15 cellular contexts compared by ENCODE assay signal in the genomic region with DNA sequence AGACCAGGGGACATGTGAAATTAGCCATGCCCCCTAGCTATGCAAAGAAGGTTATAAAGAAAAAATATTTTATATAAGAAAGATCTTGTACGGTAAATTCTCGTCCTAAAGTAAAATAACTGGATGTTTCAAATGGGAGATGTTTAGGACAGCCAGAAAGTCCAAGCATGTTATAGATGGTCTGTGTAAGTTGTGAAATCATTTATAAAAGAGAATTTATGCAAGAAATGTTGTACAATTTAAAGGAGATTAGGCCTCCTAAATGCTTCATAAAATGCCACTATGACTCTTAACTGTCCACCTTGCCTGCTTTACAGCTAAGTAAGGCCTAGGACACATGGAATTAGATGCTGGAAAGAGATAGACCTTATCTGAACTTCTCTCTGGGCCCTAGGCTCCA.
DNase-seq lines count a peak whose midpoint lies in the region; TF ChIP-seq lines count a peak whose summit lies in the region.
"Had no signal": no experiment of that assay in that cellular context is flagged by ENCODE, and none has a peak within 500 bp of the region (broad histone marks: within the 10 kb centered on the region; RNA-seq: fewer than 3 reads in every experiment).

No MANE protein-coding gene starts in this region.

- H3K4me3 Mint-ChIP-seq in MCF 10A (ENCODE audit: unreplicated experiment): no peak overlapping the region
- no peak overlapping the region for H3K4me3 Mint-ChIP-seq in neural progenitor cell
- H3K4me3 Mint-ChIP-seq: CD4-positive, CD25-positive, alpha-beta regulatory T cell had no signal

- H3K9me3 Mint-ChIP-seq in MCF 10A (ENCODE audit: unreplicated experiment) (peaks cover 17% of the 10 kb centered on the region), neural progenitor cell (peaks cover 29% of the 10 kb centered on the region)

- H3K4me2 ChIP-seq in mammary epithelial cell (ENCODE audit: insufficient read depth, low read depth, low read length): no peak overlapping the region
- H3K4me2 ChIP-seq in neural progenitor cell: no peak overlapping the region

- no peaks in the 10 kb centered on the region for H3F3A ChIP-seq in neural progenitor cell (ENCODE audit: low read depth)

- no peak for TF ChIP-seq CTCF in MCF 10A (IDR thresholded peaks at IDR 0.05; ENCODE audit: unreplicated experiment)
- TF ChIP-seq CTCF in breast epithelium (IDR thresholded peaks at IDR 0.05): no peak
- no peak for TF ChIP-seq CTCF in mammary epithelial cell (conservative IDR thresholded peaks at IDR 0.05 in 1 of 2, IDR thresholded peaks at IDR 0.05 in 1 of 2; ENCODE audit: extremely low read depth in 1 of 2, insufficient read depth in 1 of 2, low read depth in 1 of 2, low read length in 2 of 2)
- no peak for TF ChIP-seq CTCF in neural progenitor cell (IDR thresholded peaks at IDR 0.05)
- no peak for TF ChIP-seq CTCF in testis (IDR thresholded peaks at IDR 0.05)

- BruUV-seq in MCF 10A (replicated peaks; lab: Mats Ljungman, UMichigan) (no TSS peak), mammary epithelial cell (replicated peaks; lab: Mats Ljungman, UMichigan) (no TSS peak)

- H3K27ac Mint-ChIP-seq in MCF 10A (ENCODE audit: low read depth, unreplicated experiment) (no peak overlapping the region), neural progenitor cell (no peak overlapping the region)
- H3K27ac Mint-ChIP-seq: CD4-positive, CD25-positive, alpha-beta regulatory T cell had no signal

- dilution Hi-C loops in mammary epithelial cell (cut with HindIII; ENCODE audit: low sequenced_read_pairs): no loop called here

- WGBS in mammary epithelial cell (ENCODE audit: low coverage, missing lambda C conversion rate): 28% methylated on average over 2 of the region's 2 CpGs
- 39 to 49% methylated on average over 2 of the region's 2 CpGs for WGBS in testis, 2 donors

- TF ChIP-seq POLR2A in breast epithelium (IDR thresholded peaks at IDR 0.05): no peak
- no peak for TF ChIP-seq POLR2A in testis (IDR thresholded peaks at IDR 0.05)

- no peaks in the 10 kb centered on the region for H3K36me3 Mint-ChIP-seq in MCF 10A (ENCODE audit: insufficient read depth, unreplicated experiment)
- no peaks in the 10 kb centered on the region for H3K36me3 Mint-ChIP-seq in neural progenitor cell
- H3K36me3 Mint-ChIP-seq: CD4-positive, CD25-positive, alpha-beta regulatory T cell had no signal

- H3K27me3 Mint-ChIP-seq in MCF 10A (ENCODE audit: insufficient read depth, unreplicated experiment): no peaks in the 10 kb centered on the region
- H3K27me3 Mint-ChIP-seq in neural progenitor cell (ENCODE audit: insufficient read depth, low read depth): no peaks in the 10 kb centered on the region
- H3K27me3 Mint-ChIP-seq: CD4-positive, CD25-positive, alpha-beta regulatory T cell had no signal

- POLR2A ChIA-PET in MCF 10A (lab: Yijun Ruan, JAX): no interaction called here

- H3K9ac ChIP-seq in NT2/D1 (ENCODE audit: insufficient read length, low read depth): no peak overlapping the region
- H3K9ac ChIP-seq in mammary epithelial cell (ENCODE audit: insufficient read depth, low read length): no peak overlapping the region
- H3K9ac ChIP-seq in neural progenitor cell: no peak overlapping the region

- intact Hi-C loops in MCF 10A (cut with micrococcal nuclease) (no loop called here), breast epithelium (cut with DNase I; ENCODE audit: low total_unique reads) (no loop called here), mammary epithelial cell (cut with micrococcal nuclease) (no loop called here), testis (cut with DNase I; ENCODE audit: low total_unique reads) (no loop called here)

- no peaks in the 10 kb centered on the region for H4K20me1 ChIP-seq in mammary epithelial cell (ENCODE audit: insufficient read depth, low read length)
- H4K20me1 ChIP-seq in neural progenitor cell (ENCODE audit: low read depth): no peaks in the 10 kb centered on the region

- H2AFZ ChIP-seq in mammary epithelial cell (ENCODE audit: low read depth, low read length): no peak overlapping the region
- no peak overlapping the region for H2AFZ ChIP-seq in neural progenitor cell (replicated peaks)

- H3K4me1 ChIP-seq in breast epithelium (no peaks in the 10 kb centered on the region), NT2/D1 (ENCODE audit: insufficient read depth, insufficient read length) (no peaks in the 10 kb centered on the region), mammary epithelial cell (ENCODE audit: insufficient read depth, low read length) (no peaks in the 10 kb centered on the region), neural progenitor cell (no peaks in the 10 kb centered on the region), testis (no peaks in the 10 kb centered on the region)

- H3K79me2 ChIP-seq in mammary epithelial cell (ENCODE audit: insufficient read depth, low read length) (no peaks in the 10 kb centered on the region), neural progenitor cell (ENCODE audit: low read depth) (no peaks in the 10 kb centered on the region)

- CTCF ChIA-PET in MCF 10A (lab: Yijun Ruan, JAX): interaction anchor here (0.6 to 1.6 kb wide), 3 partner anchors 9 to 999 kb away, joined by 3 read pairs; no protein-coding TSS in a partner anchor
- CTCF ChIA-PET in mammary epithelial cell (lab: Charles Lee; ENCODE audit: low non-redundant PET): no interaction called here

- H3K4me1 Mint-ChIP-seq in MCF 10A (ENCODE audit: insufficient read depth, unreplicated experiment): no peaks in the 10 kb centered on the region
- no peaks in the 10 kb centered on the region for H3K4me1 Mint-ChIP-seq in neural progenitor cell
- H3K4me1 Mint-ChIP-seq: CD4-positive, CD25-positive, alpha-beta regulatory T cell had no signal

- no peak overlapping the region for H3K4me3 ChIP-seq in breast epithelium
- H3K4me3 ChIP-seq in NT2/D1 (ENCODE audit: insufficient read length, low read depth): no peak overlapping the region
- H3K4me3 ChIP-seq in mammary epithelial cell (replicated peaks in 1 of 3; ENCODE audit: insufficient read depth in 1 of 3, low read depth in 2 of 3, low read length in 3 of 3): no peak overlapping the region
- no peak overlapping the region for H3K4me3 ChIP-seq in neural progenitor cell
- no peak overlapping the region for H3K4me3 ChIP-seq in testis

- no peaks in the 10 kb centered on the region for H3K27me3 ChIP-seq in breast epithelium
- no peaks in the 10 kb centered on the region for H3K27me3 ChIP-seq in NT2/D1 (ENCODE audit: insufficient read depth, insufficient read length)
- no peaks in the 10 kb centered on the region for H3K27me3 ChIP-seq in mammary epithelial cell (ENCODE audit: insufficient read depth, low read length)
- no peaks in the 10 kb centered on the region for H3K27me3 ChIP-seq in neural progenitor cell
- H3K27me3 ChIP-seq in testis: no peaks in the 10 kb centered on the region

- in situ Hi-C loops in mammary epithelial cell (cut with MboI; ENCODE audit: low sequenced_read_pairs in 2 of 2): no loop called here

- H3K36me3 ChIP-seq in breast epithelium (no peaks in the 10 kb centered on the region), NT2/D1 (ENCODE audit: insufficient read depth, insufficient read length, low read length) (no peaks in the 10 kb centered on the region), mammary epithelial cell (ENCODE audit: insufficient read depth, low read length) (no peaks in the 10 kb centered on the region), neural progenitor cell (no peaks in the 10 kb centered on the region), testis (ENCODE audit: low read depth, missing control alignments) (no peaks in the 10 kb centered on the region)

- no peak overlapping the region for H3K27ac ChIP-seq in breast epithelium
- H3K27ac ChIP-seq in mammary epithelial cell (ENCODE audit: insufficient read depth, low read depth, low read length): no peak overlapping the region
- H3K27ac ChIP-seq in neural progenitor cell: no peak overlapping the region
- H3K27ac ChIP-seq in testis: no peak overlapping the region

- peak; percentile 25 for DNase-seq in MCF 10A (ENCODE audit: unreplicated experiment)
- DNase-seq in breast epithelium (ENCODE audit: low spot score in 2 of 2): no peak
- DNase-seq in NT2/D1 (ENCODE audit: low read depth, low spot score): peak; percentile 28
- DNase-seq in mammary epithelial cell: peak; percentile 1
- DNase-seq in neural progenitor cell (ENCODE audit: low spot score): peak; percentile 29
- no peak for DNase-seq in NCI-H2227 treated with DMSO at 0.1 percent for 48 hours (lab: John Stamatoyannopoulos, UW)
- DNase-seq in testis: no peak
- no peak for DNase-seq in NCI-H2227 (lab: John Stamatoyannopoulos, UW; ENCODE audit: unreplicated experiment)
- DNase-seq: AML-193; Calu3; CD4-positive, CD25-positive, alpha-beta regulatory T cell; NCI-H1048; NCI-H146; NCI-H2081 treated with DMSO at 0.1 percent for 48 hours; NCI-H446 treated with DMSO at 0.1 percent for 48 hours had no signal

- H3K9me3 ChIP-seq in breast epithelium (peaks cover 3 to 11% of the 10 kb centered on the region in 2 donors), NT2/D1 (ENCODE audit: insufficient read depth, low read length) (peaks cover 54% of the 10 kb centered on the region), mammary epithelial cell (replicated peaks; ENCODE audit: insufficient read depth, low read length) (peaks cover 2% of the 10 kb centered on the region), neural progenitor cell (ENCODE audit: low read depth) (peaks cover 22% of the 10 kb centered on the region), testis (no peaks in the 10 kb centered on the region)

Comparison
In these comparisons a context has a peak if more than half of its experiments do, and no peak if none do; other contexts are left out.
1. DNase-seq: peak in MCF 10A (single experiment), NT2/D1 (single experiment), mammary epithelial cell (single experiment) and neural progenitor cell (single experiment); none in breast epithelium (0 of 2), NCI-H2227 treated with DMSO at 0.1 percent for 48 hours (single experiment), testis (single experiment) and NCI-H2227 (single experiment).